Comparison of ENCODE assay signal across 8 cellular contexts in the genomic region with DNA sequence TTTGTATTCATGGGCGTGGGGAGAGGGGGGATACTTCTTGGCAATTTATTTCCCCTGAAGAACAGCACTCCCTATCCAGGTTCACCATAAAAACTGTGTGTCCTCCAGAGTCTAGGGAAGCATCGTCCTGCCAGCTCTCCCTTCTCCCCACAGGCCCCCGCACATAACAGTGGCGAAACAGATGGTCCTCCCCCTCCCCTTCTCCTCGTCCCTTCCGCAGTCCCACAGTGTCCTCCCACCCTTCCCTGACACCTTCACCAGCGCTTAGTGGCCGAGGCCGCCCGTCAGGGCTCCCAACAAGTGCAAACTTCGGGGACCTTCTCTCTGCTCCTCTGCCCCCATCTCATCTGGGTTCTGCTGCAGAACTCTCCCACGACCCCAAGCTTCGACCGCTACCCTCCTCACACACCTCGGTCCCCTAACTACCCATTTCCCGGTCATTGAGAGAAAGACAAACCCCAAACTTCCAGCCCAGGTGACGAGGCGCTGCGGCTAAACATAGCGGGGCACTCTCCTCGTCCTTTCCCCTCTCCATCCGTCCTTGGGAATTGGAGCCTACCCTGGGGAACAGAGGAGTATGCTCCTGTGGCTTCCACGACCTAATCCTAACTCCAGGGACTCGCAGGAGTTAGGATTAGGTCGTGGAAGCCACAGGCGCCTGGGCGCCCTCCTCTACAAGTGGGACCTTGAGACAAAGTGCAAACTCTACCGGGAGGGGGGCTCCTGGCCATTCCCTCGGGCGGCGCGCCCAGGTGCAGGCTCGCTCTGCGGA. TPM values are rescaled to one million over a fixed set of nuclear protein-coding genes. Genes with fewer than 3 reads are reported as not detected.
A peak's percentile ranks its signal among the peaks of the same experiment; 100 is the strongest.
DNase-seq lines count a peak whose midpoint lies in the region; ATAC-seq and TF ChIP-seq lines count a peak whose summit lies in the region.

No MANE protein-coding gene starts in this region.

- ATAC-seq in GM18907 (IDR thresholded peaks at IDR 0.05; ENCODE audit: unreplicated experiment) (peak; percentile 9), HG03175 (IDR thresholded peaks at IDR 0.05; ENCODE audit: unreplicated experiment) (no peak)

- TF ChIP-seq CTCF in fibroblast of villous mesenchyme (IDR thresholded peaks at IDR 0.05; ENCODE audit: insufficient read depth, low read depth, low read length) (no peak), retinal pigment epithelial cell (conservative IDR thresholded peaks at IDR 0.05; ENCODE audit: low read depth, low read length) (no peak)

- peak overlapping the region; percentile 77 for H3K9ac ChIP-seq in NT2/D1 (ENCODE audit: insufficient read length, low read depth)

- DNase-seq in NT2/D1 (ENCODE audit: low read depth, low spot score) = no peak
- no peak for DNase-seq in fibroblast of villous mesenchyme (ENCODE audit: low read depth)
- no peak for DNase-seq in retinal pigment epithelial cell (ENCODE audit: low read depth)
- no peak for DNase-seq in Ammon's horn (ENCODE audit: low spot score)
- no peak for DNase-seq in foreskin melanocyte
- no peak for DNase-seq in NCI-H1092 treated with DMSO at 0.1 percent for 48 hours (lab: John Stamatoyannopoulos, UW)

- H3K27me3 ChIP-seq in NT2/D1 (ENCODE audit: insufficient read depth, insufficient read length) = peaks cover 54% of the 10 kb centered on the region

- H3K4me3 ChIP-seq in NT2/D1 (ENCODE audit: insufficient read length, low read depth) (peak overlapping the region; percentile 74), fibroblast of villous mesenchyme (ENCODE audit: low read depth, low read length) (peak overlapping the region; percentile 23), retinal pigment epithelial cell (ENCODE audit: low read length) (peak overlapping the region; percentile 33)

- H3K36me3 ChIP-seq in NT2/D1 (ENCODE audit: insufficient read depth, insufficient read length, low read length) = no peaks in the 10 kb centered on the region

- H3K9me3 ChIP-seq in NT2/D1 (ENCODE audit: insufficient read depth, low read length) = no peaks in the 10 kb centered on the region

- no peaks in the 10 kb centered on the region for H3K4me1 ChIP-seq in NT2/D1 (ENCODE audit: insufficient read depth, insufficient read length)

RNA-seq across cellular contexts. Expression of a gene that starts 1.0 kb away (rescaled TPM):
- total RNA-seq in fibroblast of villous mesenchyme = not detected in 2 replicates

Comparison
In these comparisons a context has a peak if more than half of its experiments do, and no peak if none do; other contexts are left out.
1. H3K4me3 ChIP-seq: peak in every context shown above with its lines; median percentile 74 in NT2/D1; 33 in retinal pigment epithelial cell; 23 in fibroblast of villous mesenchyme.